1 cellular context compared by ENCODE assay signal in the genomic region with DNA sequence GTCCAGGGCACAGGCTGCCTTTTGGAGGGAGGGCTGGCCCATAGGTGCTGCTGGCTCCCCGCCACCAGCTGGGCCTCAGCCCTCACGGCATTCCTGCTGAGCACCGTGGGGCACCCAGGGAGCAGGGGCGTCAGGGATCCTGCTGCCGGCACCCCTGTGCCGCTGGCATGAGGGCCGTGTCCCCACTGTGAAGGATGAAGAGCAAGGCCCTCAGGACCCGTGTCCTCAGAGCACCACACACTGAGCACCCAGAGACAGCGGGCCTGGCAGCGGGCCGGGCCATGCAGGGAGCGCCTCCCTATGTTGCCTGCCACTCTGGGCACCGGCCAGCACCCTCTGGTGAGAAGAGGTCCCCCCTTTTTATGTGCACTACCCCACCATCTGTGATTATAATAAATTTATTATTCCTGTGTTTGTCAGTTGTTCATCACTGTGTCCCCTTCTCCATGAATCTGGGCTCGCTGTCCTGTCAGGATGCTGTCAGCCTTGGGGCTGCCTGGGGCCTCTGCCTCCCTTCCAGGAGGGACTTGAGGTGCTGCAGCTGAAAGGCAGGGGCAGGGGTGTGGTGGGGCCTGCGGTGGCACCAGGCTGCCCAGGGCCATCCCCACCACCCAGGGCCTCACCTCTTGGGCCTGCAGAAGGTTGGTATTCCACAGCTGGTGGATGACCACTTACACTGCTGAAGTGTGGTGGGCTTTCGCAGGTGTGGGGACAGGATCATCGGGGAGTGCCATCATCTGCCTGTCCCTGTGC.
TF ChIP-seq lines count a peak whose summit lies in the region.

No MANE protein-coding gene starts in this region.

TF ChIP-seq in GM12878, 131 proteins besides CTCF, POLR2A, EP300 and RAD21 (continued from another document):
- TF ChIP-seq NKRF (conservative IDR thresholded peaks at IDR 0.05), result no peak
- no peak for TF ChIP-seq GATAD2B (conservative IDR thresholded peaks at IDR 0.05; ENCODE audit: low read depth)
- no peak for TF ChIP-seq SKIL (IDR thresholded peaks at IDR 0.05; ENCODE audit: low read depth, poor library complexity, severe bottlenecking)
- no peak for TF ChIP-seq FOS (IDR thresholded peaks at IDR 0.05; ENCODE audit: borderline replicate concordance, extremely low read depth, insufficient read length)
- no peak for TF ChIP-seq TCF3 (IDR thresholded peaks at IDR 0.05; ENCODE audit: borderline replicate concordance, insufficient read depth, low read depth, low read length)
